ENCODE assay signal across 19 cellular contexts in the genomic region with DNA sequence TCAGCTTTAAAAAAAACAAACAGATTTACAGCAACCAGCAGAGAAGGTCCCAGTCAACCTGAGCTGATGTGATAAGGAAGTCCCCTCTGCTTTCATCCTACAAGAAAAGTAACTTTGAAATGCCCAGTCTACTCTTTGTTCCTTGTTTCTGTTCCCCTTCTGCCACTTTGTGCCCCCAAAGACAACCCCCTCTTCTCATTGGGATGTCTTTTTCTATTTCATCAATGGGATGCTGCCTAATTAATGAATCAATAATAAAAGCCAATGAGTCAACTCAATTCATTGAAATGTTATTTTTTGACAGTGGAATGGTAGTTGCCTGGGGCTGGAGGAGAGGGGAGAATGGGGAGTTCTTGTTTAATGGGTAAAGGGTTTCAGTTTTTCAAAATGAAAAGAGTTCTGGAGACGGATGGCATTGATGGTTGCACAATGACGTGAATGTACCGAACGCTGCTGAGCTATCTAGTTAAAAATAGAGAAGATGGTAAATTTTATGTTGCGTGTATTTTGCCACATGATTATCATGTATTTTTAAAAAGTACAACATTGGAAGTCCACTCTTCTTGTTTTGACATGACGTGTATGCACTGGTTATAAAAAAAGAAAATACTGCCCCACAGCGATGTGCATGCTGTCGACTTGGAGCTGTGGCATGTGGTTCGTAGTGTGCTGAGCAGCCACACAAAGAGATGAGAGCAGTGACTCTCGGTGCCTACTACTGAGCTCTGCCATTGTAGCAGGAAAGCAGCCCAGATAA. TPM values are rescaled to one million over a fixed set of nuclear protein-coding genes. Genes with fewer than 3 reads are reported as not detected.
DNase-seq lines count a peak whose midpoint lies in the region; ATAC-seq and TF ChIP-seq lines count a peak whose summit lies in the region.
"Had no signal": no experiment of that assay in that cellular context is flagged by ENCODE, and none has a peak within 500 bp of the region (broad histone marks: within the 10 kb centered on the region; RNA-seq: fewer than 3 reads in every experiment).

No MANE protein-coding gene starts in this region.

- no peaks in the 10 kb centered on the region for H3K36me3 Mint-ChIP-seq in stimulated activated effector memory CD8-positive, alpha-beta T cell treated with anti-CD3 and anti-CD28 coated beads, Interleukin-12 subunit alpha, Interleukin-12 subunit beta, amount 100 ng/mL, for 72 hours
- H3K36me3 Mint-ChIP-seq in CD8-positive, alpha-beta T cell, result no peaks in the 10 kb centered on the region
- H3K36me3 Mint-ChIP-seq: CD4-positive, alpha-beta memory T cell had no signal

- peaks cover 16% of the 10 kb centered on the region for H3K4me1 ChIP-seq in OCI-LY7 (ENCODE audit: insufficient read depth, low read length, poor library complexity, severe bottlenecking)
- H3K4me1 ChIP-seq in CD8-positive, alpha-beta T cell (ENCODE audit: insufficient read depth, low read length), result no peaks in the 10 kb centered on the region
- H3K4me1 ChIP-seq: psoas muscle had no signal

- peak overlapping the region; percentile 61 for H3K4me2 ChIP-seq in OCI-LY7 (ENCODE audit: low read length)

- H3K9me2 ChIP-seq in OCI-LY7 (ENCODE audit: insufficient read depth, low read length), result no peaks in the 10 kb centered on the region

- no peak overlapping the region for H3K27ac Mint-ChIP-seq in stimulated activated effector memory CD8-positive, alpha-beta T cell treated with anti-CD3 and anti-CD28 coated beads, Interleukin-12 subunit alpha, Interleukin-12 subunit beta, amount 100 ng/mL, for 72 hours
- no peak overlapping the region for H3K27ac Mint-ChIP-seq in CD8-positive, alpha-beta T cell
- H3K27ac Mint-ChIP-seq: activated naive CD4-positive, alpha-beta T cell treated with anti-CD3 and anti-CD28 coated beads for 36 hours; CD4-positive, alpha-beta memory T cell; T-helper 1 cell treated with Interleukin-12 subunit alpha and Interleukin-12 subunit beta and Interleukin-4 antibody, amounts not matched to agents 30 μg/mL and 1 μg/mL, for 36 hours had no signal

- peak overlapping the region; percentile 15 for H3K4me3 ChIP-seq in OCI-LY7 (ENCODE audit: low read depth, low read length, poor library complexity, severe bottlenecking)
- no peak overlapping the region for H3K4me3 ChIP-seq in CD8-positive, alpha-beta T cell (ENCODE audit: low read depth, low read length)
- H3K4me3 ChIP-seq: mucosa of descending colon, psoas muscle had no signal

- H3K79me2 ChIP-seq in OCI-LY7 (ENCODE audit: insufficient read depth, low read depth, low read length), result no peaks in the 10 kb centered on the region

- peak; percentile 35 for DNase-seq in OCI-LY7 (ENCODE audit: low spot score)
- DNase-seq in stimulated activated effector memory CD8-positive, alpha-beta T cell treated with anti-CD3 and anti-CD28 coated beads, Interleukin-12 subunit alpha, Interleukin-12 subunit beta, amount 100 ng/mL, for 72 hours (ENCODE audit: low spot score in 2 of 2), result no peak
- DNase-seq in activated T-cell treated with anti-CD3 and anti-CD28 coated beads for 4 hours, result no peak
- no peak for DNase-seq in HT-29 (ENCODE audit: low spot score)
- DNase-seq in CD8-positive, alpha-beta T cell, result no peak
- DNase-seq: activated naive CD4-positive, alpha-beta T cell treated with anti-CD3 and anti-CD28 coated beads for 36 hours; CD4-positive, alpha-beta memory T cell; KBM-7; mucosa of descending colon; NCI-H2029; OCI-M1; psoas muscle; stimulated activated CD4-positive, alpha-beta T cell treated with anti-CD3 and anti-CD28 coated beads, Interleukin-1b, Interleukin-23, amount 100 ng/mL, for 48 hours; stimulated activated naive CD4-positive, alpha-beta T cell treated with Interleukin-2 at 50 U/mL for 16 hours had no signal

- H3K27me3 ChIP-seq in CD8-positive, alpha-beta T cell (ENCODE audit: insufficient read depth, low read length), result peaks cover 4% of the 10 kb centered on the region

- H3K27ac ChIP-seq in OCI-LY7 (ENCODE audit: low read depth, low read length, poor library complexity, severe bottlenecking), result peak overlapping the region; percentile 22
- H3K27ac ChIP-seq in CD8-positive, alpha-beta T cell (ENCODE audit: low read depth, low read length), result no peak overlapping the region
- H3K27ac ChIP-seq: epithelial cell of prostate, psoas muscle had no signal

- no peak overlapping the region for H3K4me3 Mint-ChIP-seq in stimulated activated effector memory CD8-positive, alpha-beta T cell treated with anti-CD3 and anti-CD28 coated beads, Interleukin-12 subunit alpha, Interleukin-12 subunit beta, amount 100 ng/mL, for 72 hours
- no peak overlapping the region for H3K4me3 Mint-ChIP-seq in CD8-positive, alpha-beta T cell
- H3K4me3 Mint-ChIP-seq: activated naive CD4-positive, alpha-beta T cell treated with anti-CD3 and anti-CD28 coated beads for 36 hours; CD4-positive, alpha-beta memory T cell; T-helper 1 cell treated with Interleukin-12 subunit alpha and Interleukin-12 subunit beta and Interleukin-4 antibody, amounts not matched to agents 30 μg/mL and 1 μg/mL, for 36 hours had no signal

- POLR2A ChIA-PET in OCI-LY7 (lab: Charles Lee), result interaction anchor here (0.5 to 0.6 kb wide), 3 partner anchors 12 to 1344 kb away, joined by 3 to 8 read pairs (median 4); no protein-coding TSS in a partner anchor
- POLR2A ChIA-PET in CD8-positive, alpha-beta T cell (lab: Charles Lee), result no interaction called here

- no TSS peak for BruUV-seq in OCI-LY7 (replicated peaks; lab: Mats Ljungman, UMichigan)

- no peaks in the 10 kb centered on the region for H3K36me3 ChIP-seq in OCI-LY7 (ENCODE audit: insufficient read depth, low read length)
- no peaks in the 10 kb centered on the region for H3K36me3 ChIP-seq in CD8-positive, alpha-beta T cell (ENCODE audit: insufficient read depth, low read length)

- ATAC-seq in GM18907 (IDR thresholded peaks at IDR 0.05; ENCODE audit: unreplicated experiment) (peak; percentile 45), HG02759 (IDR thresholded peaks at IDR 0.05; ENCODE audit: unreplicated experiment) (peak; percentile 56), HG03460 (IDR thresholded peaks at IDR 0.05; ENCODE audit: unreplicated experiment) (no peak)
- peak; percentile 11 for ATAC-seq in stimulated activated effector memory CD8-positive, alpha-beta T cell treated with anti-CD3 and anti-CD28 coated beads, Interleukin-12 subunit alpha, Interleukin-12 subunit beta, amount 100 ng/mL, for 72 hours
- ATAC-seq in CD8-positive, alpha-beta T cell, result no peak
- ATAC-seq: mucosa of descending colon, psoas muscle had no signal

- CTCF ChIA-PET in OCI-LY7 (lab: Charles Lee; ENCODE audit: unreplicated experiment), result interaction anchor here (0.6 kb wide), 1 partner anchor 15 kb away, joined by 3 read pairs; no protein-coding TSS in a partner anchor
- CTCF ChIA-PET in CD8-positive, alpha-beta T cell (lab: Charles Lee), result no interaction called here

- H3K9me3 Mint-ChIP-seq in stimulated activated effector memory CD8-positive, alpha-beta T cell treated with anti-CD3 and anti-CD28 coated beads, Interleukin-12 subunit alpha, Interleukin-12 subunit beta, amount 100 ng/mL, for 72 hours, result no peaks in the 10 kb centered on the region
- H3K9me3 Mint-ChIP-seq in CD8-positive, alpha-beta T cell, result no peaks in the 10 kb centered on the region
- H3K9me3 Mint-ChIP-seq: activated naive CD4-positive, alpha-beta T cell treated with anti-CD3 and anti-CD28 coated beads for 36 hours; T-helper 1 cell treated with Interleukin-12 subunit alpha and Interleukin-12 subunit beta and Interleukin-4 antibody, amounts not matched to agents 30 μg/mL and 1 μg/mL, for 36 hours had no signal

- peaks cover 8% of the 10 kb centered on the region for H3K27me3 Mint-ChIP-seq in CD8-positive, alpha-beta T cell (ENCODE audit: low read depth)

- H4K20me1 ChIP-seq in OCI-LY7 (ENCODE audit: insufficient read depth, low read length), result no peaks in the 10 kb centered on the region

- intact Hi-C loops in OCI-LY7 (cut with micrococcal nuclease; ENCODE audit: unreplicated experiment), result loop anchor here (5.0 kb wide), 1 partner anchor 96 kb away; no protein-coding TSS in a partner anchor
- intact Hi-C loops in CD8-positive, alpha-beta T cell (cut with DNase I, micrococcal nuclease), result no loop called here

- no peaks in the 10 kb centered on the region for H3K4me1 Mint-ChIP-seq in stimulated activated effector memory CD8-positive, alpha-beta T cell treated with anti-CD3 and anti-CD28 coated beads, Interleukin-12 subunit alpha, Interleukin-12 subunit beta, amount 100 ng/mL, for 72 hours
- H3K4me1 Mint-ChIP-seq in CD8-positive, alpha-beta T cell (ENCODE audit: low read depth), result no peaks in the 10 kb centered on the region
- H3K4me1 Mint-ChIP-seq: CD4-positive, alpha-beta memory T cell had no signal

- no peaks in the 10 kb centered on the region for H3K9me3 ChIP-seq in OCI-LY7 (ENCODE audit: low read length)
- no peaks in the 10 kb centered on the region for H3K9me3 ChIP-seq in CD8-positive, alpha-beta T cell (ENCODE audit: low read length)
- H3K9me3 ChIP-seq: mucosa of descending colon had no signal

- H2AFZ ChIP-seq in OCI-LY7 (ENCODE audit: low read length), result peak overlapping the region; percentile 68; the same call in 1 of the 2 replicates

- no peak for TF ChIP-seq CTCF in OCI-LY7 (conservative IDR thresholded peaks at IDR 0.05; ENCODE audit: low read length)
- TF ChIP-seq CTCF in CD8-positive, alpha-beta T cell (IDR thresholded peaks at IDR 0.05), result no peak

RNA-seq across cellular contexts. Expression of gene PADI2, which starts 22.4 kb away (rescaled TPM):
- not detected in 2 replicates for total RNA-seq in OCI-LY7 (2014; rRNA removed; shearing (Covaris generic))
- 0.08 TPM in 1 of 2 replicates, not detected in the other for total RNA-seq in OCI-LY7 (2022)
- 3.4 and 3.8 TPM in 2 replicates for total RNA-seq in HT-29 (2014; rRNA removed; shearing (Covaris generic))
- not detected for total RNA-seq in CD8-positive, alpha-beta T cell
- total RNA-seq: activated naive CD4-positive, alpha-beta T cell treated with anti-CD3 and anti-CD28 coated beads for 36 hours had no signal

Comparison
In these comparisons a context has a peak if more than half of its experiments do, and no peak if none do; other contexts are left out.
1. ATAC-seq: peak in GM18907 (single experiment), HG02759 (single experiment) and stimulated activated effector memory CD8-positive, alpha-beta T cell treated with anti-CD3 and anti-CD28 coated beads, Interleukin-12 subunit alpha, Interleukin-12 subunit beta, amount 100 ng/mL, for 72 hours (single experiment); none in HG03460 (single experiment) and CD8-positive, alpha-beta T cell (single experiment).